In the genomic region with DNA sequence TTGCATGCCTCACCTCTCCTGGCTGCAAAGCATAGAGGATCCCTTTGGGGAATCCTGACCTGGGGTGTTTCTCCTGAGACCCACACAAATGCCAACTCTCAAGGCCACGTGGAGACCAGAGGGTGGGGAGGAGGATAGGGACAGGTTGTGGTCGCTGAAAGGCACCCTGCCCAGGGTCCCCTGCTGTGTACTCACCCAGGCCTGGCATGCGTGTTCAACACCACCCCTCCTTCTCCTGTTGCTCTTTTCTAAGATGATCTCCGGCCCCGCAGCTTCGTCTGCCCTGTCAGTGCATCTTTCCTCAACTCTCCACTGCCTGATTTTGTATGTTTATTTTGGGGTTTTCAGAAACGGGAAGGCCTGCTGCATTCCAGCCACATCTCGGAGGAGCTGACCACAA, we compare ENCODE assay signal across 25 cellular contexts. TPM values are rescaled to one million over a fixed set of nuclear protein-coding genes. Genes with fewer than 3 reads are reported as not detected.
"Had no signal": no experiment of that assay in that cellular context is flagged by ENCODE, and none has a peak within 500 bp of the region (broad histone marks: within the 10 kb centered on the region; RNA-seq: fewer than 3 reads in every experiment).

No MANE protein-coding gene starts in this region.

- ATAC-seq: gastrocnemius medialis; left cardiac atrium; lower lobe of right lung; pancreas; psoas muscle; stimulated activated naive CD8-positive, alpha-beta T cell treated with anti-CD3 and anti-CD28 coated beads, Interleukin-15, Interleukin-2, amounts not matched to agents 100 U/mL and 50 U/mL, for 24 hours had no signal

- H3K27ac ChIP-seq: epithelial cell of prostate, esophagus muscularis mucosa, gastrocnemius medialis, left ventricle myocardium inferior, lower lobe of right lung, pancreas, psoas muscle, suprapubic skin, thyroid gland, upper lobe of left lung, vagina had no signal

- H3K27me3 ChIP-seq: esophagus muscularis mucosa, gastrocnemius medialis, pancreas, suprapubic skin, thyroid gland, upper lobe of left lung, vagina had no signal

- H3K4me1 ChIP-seq: gastrocnemius medialis, lower lobe of right lung, pancreas, psoas muscle, suprapubic skin, vagina had no signal

- H3K27ac Mint-ChIP-seq: immature natural killer cell, memory B cell, nephron had no signal

- H3K27me3 Mint-ChIP-seq: memory B cell, naive B cell had no signal

- H3K9me3 ChIP-seq: gastrocnemius medialis, pancreas, suprapubic skin, thyroid gland had no signal

- FAIRE-seq: endometrium, keratinocyte, pancreas, small intestine had no signal

- H3K4me3 ChIP-seq: esophagus muscularis mucosa, gastrocnemius medialis, left ventricle myocardium inferior, lower lobe of right lung, pancreas, psoas muscle, suprapubic skin, thyroid gland, upper lobe of left lung, vagina had no signal

- H3K36me3 ChIP-seq: pancreas, thyroid gland had no signal

- DNase-seq: effector memory CD4-positive, alpha-beta T cell; gastrocnemius medialis; immature natural killer cell; left cardiac atrium; left ventricle myocardium inferior; lower lobe of right lung; naive B cell; occipital lobe; retina; small intestine; stimulated activated CD4-positive, alpha-beta T cell treated with anti-CD3 and anti-CD28 coated beads, Interleukin-2, amount 100 ng/mL, for 48 hours; stimulated activated naive CD8-positive, alpha-beta T cell treated with anti-CD3 and anti-CD28 coated beads, Interleukin-15, Interleukin-2, amounts not matched to agents 100 U/mL and 50 U/mL, for 24 hours; thyroid gland; upper lobe of left lung had no signal

- H3K4me3 Mint-ChIP-seq: immature natural killer cell, memory B cell, nephron had no signal

RNA-seq across cellular contexts. Expression of a gene that starts 44.6 kb away (rescaled TPM):
- total RNA-seq: fibroblast of villous mesenchyme had no signal
- polyA plus RNA-seq: keratinocyte had no signal
